8 cellular contexts compared by ENCODE assay signal in genomic region chr1:224457782-224458144, GRCh38. TPM values are rescaled to one million over a fixed set of nuclear protein-coding genes. Genes with fewer than 3 reads are reported as not detected.
A peak's percentile ranks its signal among the peaks of the same experiment; 100 is the strongest.
DNase-seq lines count a peak whose midpoint lies in the region; ATAC-seq and TF ChIP-seq lines count a peak whose summit lies in the region.

No MANE protein-coding gene starts in this region.

- no peaks in the 10 kb centered on the region for H3K27me3 Mint-ChIP-seq in activated CD8-positive, alpha-beta T cell treated with anti-CD3 and anti-CD28 coated beads for 36 hours
- no peaks in the 10 kb centered on the region for H3K27me3 Mint-ChIP-seq in activated CD8-positive, alpha-beta T cell treated with anti-CD3 and anti-CD28 coated beads, Interleukin-2, amount 10 ng/mL, durations not matched to agents 7 days and 5 days (ENCODE audit: low read depth)
- no peaks in the 10 kb centered on the region for H3K27me3 Mint-ChIP-seq in stimulated activated memory B cell treated with anti-CD40 and anti-IgM and Interleukin-4, amounts not matched to agents 10 μg/mL and 1 μg/mL and 100 μg/mL, for 72 hours

- intact Hi-C loops in activated CD8-positive, alpha-beta T cell treated with anti-CD3 and anti-CD28 coated beads for 36 hours (cut with micrococcal nuclease), result loop anchor here (5.0 kb wide), 1 partner anchor 340 kb away; no protein-coding TSS in a partner anchor

- no peak for DNase-seq in activated CD8-positive, alpha-beta T cell treated with anti-CD3 and anti-CD28 coated beads for 36 hours
- DNase-seq in activated CD8-positive, alpha-beta T cell treated with anti-CD3 and anti-CD28 coated beads, Interleukin-2, amount 10 ng/mL, durations not matched to agents 7 days and 5 days, result no peak
- DNase-seq in RWPE1 (ENCODE audit: low spot score) (no peak), epithelial cell of prostate (ENCODE audit: low read depth, low spot score) (no peak), coronary artery (ENCODE audit: low spot score) (no peak)
- DNase-seq in activated CD4-positive, CD25-positive, alpha-beta regulatory T cell treated with anti-CD3 and anti-CD28 coated beads, Interleukin-2, amount 50 U/mL, for 72 hours, result no peak

- no peak overlapping the region for H3K4me3 Mint-ChIP-seq in activated CD8-positive, alpha-beta T cell treated with anti-CD3 and anti-CD28 coated beads for 36 hours
- H3K4me3 Mint-ChIP-seq in activated CD8-positive, alpha-beta T cell treated with anti-CD3 and anti-CD28 coated beads, Interleukin-2, amount 10 ng/mL, durations not matched to agents 7 days and 5 days, result no peak overlapping the region
- no peak overlapping the region for H3K4me3 Mint-ChIP-seq in stimulated activated memory B cell treated with anti-CD40 and anti-IgM and Interleukin-4, amounts not matched to agents 10 μg/mL and 1 μg/mL and 100 μg/mL, for 72 hours

- no peak overlapping the region for H3K4me3 ChIP-seq in coronary artery

- CTCF ChIA-PET in activated CD8-positive, alpha-beta T cell treated with anti-CD3 and anti-CD28 coated beads for 36 hours (lab: Charles Lee), result interaction anchor here (0.6 to 4.8 kb wide), 32 partner anchors 9 to 463 kb away, joined by 3 to 33 read pairs (median 5); partner anchors contain the start of gene NVL
- CTCF ChIA-PET in activated CD8-positive, alpha-beta T cell treated with anti-CD3 and anti-CD28 coated beads, Interleukin-2, amount 10 ng/mL, durations not matched to agents 7 days and 5 days (lab: Charles Lee), result interaction anchor here (0.7 to 4.7 kb wide), 28 partner anchors 8 to 351 kb away, joined by 3 to 65 read pairs (median 7); partner anchors contain the start of genes CNIH3 and WDR26
- CTCF ChIA-PET in RWPE1 (lab: Yijun Ruan, JAX), result interaction anchor here (0.7 to 1.9 kb wide), 6 partner anchors 10 to 280 kb away, joined by 3 to 10 read pairs (median 6); partner anchors contain the start of gene WDR26

- H3K9me3 Mint-ChIP-seq in activated CD8-positive, alpha-beta T cell treated with anti-CD3 and anti-CD28 coated beads for 36 hours, result no peaks in the 10 kb centered on the region
- H3K9me3 Mint-ChIP-seq in activated CD8-positive, alpha-beta T cell treated with anti-CD3 and anti-CD28 coated beads, Interleukin-2, amount 10 ng/mL, durations not matched to agents 7 days and 5 days (ENCODE audit: insufficient read depth), result no peaks in the 10 kb centered on the region
- H3K9me3 Mint-ChIP-seq in stimulated activated memory B cell treated with anti-CD40 and anti-IgM and Interleukin-4, amounts not matched to agents 10 μg/mL and 1 μg/mL and 100 μg/mL, for 72 hours, result no peaks in the 10 kb centered on the region

- peaks cover 13% of the 10 kb centered on the region for H3K4me1 Mint-ChIP-seq in activated CD8-positive, alpha-beta T cell treated with anti-CD3 and anti-CD28 coated beads for 36 hours (ENCODE audit: low read depth)
- H3K4me1 Mint-ChIP-seq in activated CD8-positive, alpha-beta T cell treated with anti-CD3 and anti-CD28 coated beads, Interleukin-2, amount 10 ng/mL, durations not matched to agents 7 days and 5 days (ENCODE audit: low read depth), result peaks cover 31% of the 10 kb centered on the region
- H3K4me1 Mint-ChIP-seq in stimulated activated memory B cell treated with anti-CD40 and anti-IgM and Interleukin-4, amounts not matched to agents 10 μg/mL and 1 μg/mL and 100 μg/mL, for 72 hours, result peaks cover 11% of the 10 kb centered on the region

- no peak for ATAC-seq in activated CD8-positive, alpha-beta T cell treated with anti-CD3 and anti-CD28 coated beads for 36 hours
- ATAC-seq in activated CD8-positive, alpha-beta T cell treated with anti-CD3 and anti-CD28 coated beads, Interleukin-2, amount 10 ng/mL, durations not matched to agents 7 days and 5 days, result no peak
- ATAC-seq in stimulated activated memory B cell treated with anti-CD40 and anti-IgM and Interleukin-4, amounts not matched to agents 10 μg/mL and 1 μg/mL and 100 μg/mL, for 72 hours, result no peak
- ATAC-seq in GM21619 (IDR thresholded peaks at IDR 0.05; ENCODE audit: unreplicated experiment), result no peak

- H3K27ac ChIP-seq in RWPE1 (peak overlapping the region; percentile 20), epithelial cell of prostate (peak overlapping the region; percentile 73), coronary artery (peak overlapping the region in 1 of 2 donors; percentile 36)

- H3K27ac Mint-ChIP-seq in activated CD8-positive, alpha-beta T cell treated with anti-CD3 and anti-CD28 coated beads for 36 hours, result no peak overlapping the region
- H3K27ac Mint-ChIP-seq in activated CD8-positive, alpha-beta T cell treated with anti-CD3 and anti-CD28 coated beads, Interleukin-2, amount 10 ng/mL, durations not matched to agents 7 days and 5 days, result no peak overlapping the region
- peak overlapping the region; percentile 0 for H3K27ac Mint-ChIP-seq in stimulated activated memory B cell treated with anti-CD40 and anti-IgM and Interleukin-4, amounts not matched to agents 10 μg/mL and 1 μg/mL and 100 μg/mL, for 72 hours

- POLR2A ChIA-PET in activated CD8-positive, alpha-beta T cell treated with anti-CD3 and anti-CD28 coated beads for 36 hours (lab: Charles Lee), result interaction anchor here (0.6 to 1.0 kb wide), 4 partner anchors 14 to 163 kb away, joined by 3 to 5 read pairs (median 4); no protein-coding TSS in a partner anchor
- POLR2A ChIA-PET in activated CD8-positive, alpha-beta T cell treated with anti-CD3 and anti-CD28 coated beads, Interleukin-2, amount 10 ng/mL, durations not matched to agents 7 days and 5 days (lab: Charles Lee), result interaction anchor here (2.5 kb wide), 1 partner anchor 23 kb away, joined by 8 read pairs; the partner anchor contains the start of gene WDR26
- POLR2A ChIA-PET in RWPE1 (lab: Yijun Ruan, JAX; ENCODE audit: low non-redundant PET), result interaction anchor here (0.6 to 1.0 kb wide), 2 partner anchors 23 to 104 kb away, joined by 3 read pairs; no protein-coding TSS in a partner anchor

- TF ChIP-seq CTCF in activated CD8-positive, alpha-beta T cell treated with anti-CD3 and anti-CD28 coated beads for 36 hours (IDR thresholded peaks at IDR 0.05), result peak; percentile 28
- TF ChIP-seq CTCF in RWPE1 (conservative IDR thresholded peaks at IDR 0.05; ENCODE audit: low read depth), result peak; percentile 36; the same call in 1 of the 2 replicates
- no peak for TF ChIP-seq CTCF in coronary artery (IDR thresholded peaks at IDR 0.05)

- H3K36me3 Mint-ChIP-seq in activated CD8-positive, alpha-beta T cell treated with anti-CD3 and anti-CD28 coated beads for 36 hours (ENCODE audit: low read depth), result peaks cover 2% of the 10 kb centered on the region
- no peaks in the 10 kb centered on the region for H3K36me3 Mint-ChIP-seq in activated CD8-positive, alpha-beta T cell treated with anti-CD3 and anti-CD28 coated beads, Interleukin-2, amount 10 ng/mL, durations not matched to agents 7 days and 5 days (ENCODE audit: low read depth)
- peaks cover 4% of the 10 kb centered on the region for H3K36me3 Mint-ChIP-seq in stimulated activated memory B cell treated with anti-CD40 and anti-IgM and Interleukin-4, amounts not matched to agents 10 μg/mL and 1 μg/mL and 100 μg/mL, for 72 hours

RNA-seq across cellular contexts. Expression of gene WDR26, which starts 23.2 kb away (rescaled TPM):
- total RNA-seq in activated CD8-positive, alpha-beta T cell treated with anti-CD3 and anti-CD28 coated beads for 36 hours, result 10 to 100 TPM; 75.2 to 75.8 TPM
- 10 to 100 TPM; 63.8 to 66.2 TPM for total RNA-seq in activated CD8-positive, alpha-beta T cell treated with anti-CD3 and anti-CD28 coated beads, Interleukin-2, amount 10 ng/mL, durations not matched to agents 7 days and 5 days
